In genomic region chr1:232577809-232578208, GRCh38 we compare ENCODE assay signal across 20 cellular contexts. TPM values are rescaled to one million over a fixed set of nuclear protein-coding genes. Genes with fewer than 3 reads are reported as not detected.
DNase-seq lines count a peak whose midpoint lies in the region; ATAC-seq and TF ChIP-seq lines count a peak whose summit lies in the region.
"Had no signal": no experiment of that assay in that cellular context is flagged by ENCODE, and none has a peak within 500 bp of the region (broad histone marks: within the 10 kb centered on the region; RNA-seq: fewer than 3 reads in every experiment).

No MANE protein-coding gene starts in this region.

- H3K4me2 ChIP-seq in MM.1S (ENCODE audit: low read depth, low read length): peak overlapping the region; percentile 40; the same call in 1 of the 2 replicates

- peaks cover 14% of the 10 kb centered on the region for H3F3A ChIP-seq in MM.1S (ENCODE audit: insufficient read depth, low read length)

- TF ChIP-seq POLR2A in Peyer's patch (IDR thresholded peaks at IDR 0.05): no peak

- no peak for DNase-seq in heart right ventricle
- DNase-seq in right cardiac atrium: no peak
- DNase-seq in MM.1S: peak; percentile 33
- no peak for DNase-seq in glutamatergic neuron
- DNase-seq in upper lobe of right lung: no peak
- no peak for DNase-seq in H7
- DNase-seq in SHP77 treated with DMSO at 0.1 percent for 48 hours (lab: John Stamatoyannopoulos, UW): no peak
- DNase-seq in Peyer's patch: no peak
- DNase-seq: amygdala, DMS153, GF-D8, left colon, NCI-H2081 treated with DMSO at 0.1 percent for 48 hours, NCI-H82, nephron progenitor cell, SIG-M5 had no signal

- H3K36me3 ChIP-seq in heart right ventricle (no peaks in the 10 kb centered on the region), MM.1S (replicated peaks; ENCODE audit: insufficient read depth, low read length) (no peaks in the 10 kb centered on the region), upper lobe of right lung (no peaks in the 10 kb centered on the region), H7 (replicated peaks; ENCODE audit: control insufficient read depth, insufficient read depth, low read length) (no peaks in the 10 kb centered on the region), Peyer's patch (no peaks in the 10 kb centered on the region)
- H3K36me3 ChIP-seq: cardiac muscle cell, prostate gland, vagina had no signal

- no peaks in the 10 kb centered on the region for H3K9me3 ChIP-seq in heart right ventricle
- no peaks in the 10 kb centered on the region for H3K9me3 ChIP-seq in right cardiac atrium (ENCODE audit: control insufficient read depth, low read length)
- H3K9me3 ChIP-seq in MM.1S (replicated peaks; ENCODE audit: insufficient read depth, low read length): no peaks in the 10 kb centered on the region
- H3K9me3 ChIP-seq in upper lobe of right lung: no peaks in the 10 kb centered on the region
- H3K9me3 ChIP-seq in Peyer's patch: no peaks in the 10 kb centered on the region
- H3K9me3 ChIP-seq: prostate gland, vagina had no signal

- H2AFZ ChIP-seq in MM.1S (ENCODE audit: low read length): no peak overlapping the region

- H4K20me1 ChIP-seq in MM.1S (ENCODE audit: insufficient read depth, low read length): no peaks in the 10 kb centered on the region

- H3K36me3 Mint-ChIP-seq in glutamatergic neuron (ENCODE audit: unreplicated experiment): no peaks in the 10 kb centered on the region

- intact Hi-C loops in heart right ventricle (cut with DNase I): loop anchor here in 3 of 10 donors (5.0 to 10.0 kb wide), 2 partner anchors 39 to 47 kb away; no protein-coding TSS in a partner anchor
- intact Hi-C loops in right cardiac atrium (cut with DNase I): no loop called here
- intact Hi-C loops in upper lobe of right lung (cut with DNase I): no loop called here

- peak overlapping the region; percentile 50 for H3K4me3 Mint-ChIP-seq in glutamatergic neuron (ENCODE audit: unreplicated experiment)
- H3K4me3 Mint-ChIP-seq: nephron progenitor cell had no signal

- peaks cover 2% of the 10 kb centered on the region for H3K27me3 Mint-ChIP-seq in glutamatergic neuron (ENCODE audit: unreplicated experiment)

- peaks cover 52% of the 10 kb centered on the region for H3K4me1 Mint-ChIP-seq in glutamatergic neuron (ENCODE audit: low read depth, unreplicated experiment)

- H3K79me2 ChIP-seq in MM.1S (ENCODE audit: low read length): no peaks in the 10 kb centered on the region

- H3K4me1 ChIP-seq in heart right ventricle: peaks cover 0 to 95% (median 64%) of the 10 kb centered on the region in 9 donors
- H3K4me1 ChIP-seq in right cardiac atrium (ENCODE audit: control insufficient read depth, insufficient read depth, low read length): peaks cover 16% of the 10 kb centered on the region
- H3K4me1 ChIP-seq in MM.1S (ENCODE audit: low read length): peaks cover 23% of the 10 kb centered on the region
- H3K4me1 ChIP-seq in upper lobe of right lung: peaks cover 39% of the 10 kb centered on the region
- H3K4me1 ChIP-seq in Peyer's patch: no peaks in the 10 kb centered on the region
- H3K4me1 ChIP-seq: prostate gland, vagina had no signal

- ATAC-seq in heart right ventricle: no peak
- no peak for ATAC-seq in right cardiac atrium
- no peak for ATAC-seq in upper lobe of right lung
- ATAC-seq: HepG2, left colon had no signal

- TF ChIP-seq CTCF in heart right ventricle (IDR thresholded peaks at IDR 0.05): no peak
- no peak for TF ChIP-seq CTCF in MM.1S (IDR thresholded peaks at IDR 0.05; ENCODE audit: low read length)
- TF ChIP-seq CTCF in glutamatergic neuron (IDR thresholded peaks at IDR 0.05; ENCODE audit: partially characterized antibody, unreplicated experiment): no peak
- TF ChIP-seq CTCF in upper lobe of right lung (IDR thresholded peaks at IDR 0.05): no peak
- no peak for TF ChIP-seq CTCF in Peyer's patch (IDR thresholded peaks at IDR 0.05)

- peaks cover 8% of the 10 kb centered on the region for H3K9me3 Mint-ChIP-seq in glutamatergic neuron (ENCODE audit: unreplicated experiment)
- H3K9me3 Mint-ChIP-seq: nephron progenitor cell had no signal

- H3K9ac ChIP-seq in MM.1S (ENCODE audit: low read length): no peak overlapping the region

- no peaks in the 10 kb centered on the region for H3K9me2 ChIP-seq in MM.1S (replicated peaks; ENCODE audit: insufficient read depth, low read length)

- H3K4me3 ChIP-seq in heart right ventricle: no peak overlapping the region
- H3K4me3 ChIP-seq in right cardiac atrium (ENCODE audit: low read length): no peak overlapping the region
- H3K4me3 ChIP-seq in MM.1S (ENCODE audit: low read length): no peak overlapping the region
- H3K4me3 ChIP-seq in upper lobe of right lung: no peak overlapping the region
- H3K4me3 ChIP-seq in H7 (ENCODE audit: insufficient read depth, low read depth, low read length): no peak overlapping the region
- no peak overlapping the region for H3K4me3 ChIP-seq in Peyer's patch
- H3K4me3 ChIP-seq: cardiac muscle cell, prostate gland, vagina had no signal

- H3K27ac ChIP-seq in heart right ventricle: peak overlapping the region in 7 of 10 donors; percentile 42 to 82 (median 64)
- no peak overlapping the region for H3K27ac ChIP-seq in right cardiac atrium (ENCODE audit: low read length)
- H3K27ac ChIP-seq in MM.1S (ENCODE audit: low read length): no peak overlapping the region
- peak overlapping the region; percentile 65 for H3K27ac ChIP-seq in upper lobe of right lung
- H3K27ac ChIP-seq in Peyer's patch: no peak overlapping the region
- H3K27ac ChIP-seq: cardiac muscle cell, prostate gland, vagina had no signal

- H3K27me3 ChIP-seq in heart right ventricle: no peaks in the 10 kb centered on the region
- H3K27me3 ChIP-seq in right cardiac atrium (ENCODE audit: control insufficient read depth, insufficient read depth): no peaks in the 10 kb centered on the region
- H3K27me3 ChIP-seq in MM.1S (replicated peaks; ENCODE audit: insufficient read depth, low read length): no peaks in the 10 kb centered on the region
- H3K27me3 ChIP-seq in upper lobe of right lung: no peaks in the 10 kb centered on the region
- no peaks in the 10 kb centered on the region for H3K27me3 ChIP-seq in H7 (ENCODE audit: control insufficient read depth, insufficient read depth, low read length)
- no peaks in the 10 kb centered on the region for H3K27me3 ChIP-seq in Peyer's patch
- H3K27me3 ChIP-seq: cardiac muscle cell, vagina had no signal

- WGBS in heart right ventricle, 2 donors: 79 to 82% methylated on average over 2 of the region's 2 CpGs
- 69% methylated on average over 2 of the region's 2 CpGs for WGBS in right cardiac atrium

- peak overlapping the region; percentile 17 for H3K27ac Mint-ChIP-seq in glutamatergic neuron (ENCODE audit: unreplicated experiment)
- H3K27ac Mint-ChIP-seq: nephron progenitor cell had no signal

RNA-seq across cellular contexts. Expression of gene SIPA1L2, which starts 52.1 kb away (rescaled TPM):
- total RNA-seq in heart right ventricle: 100 to 1,000 TPM in 5 of 10 donors, 10 to 100 TPM in 5; 64.9 to 141 (median 101) TPM
- polyA plus RNA-seq in heart right ventricle: 10 to 100 TPM; 20.3 to 39.3 TPM
- total RNA-seq in right cardiac atrium: 100 to 1,000 TPM in 3 of 4 donors, 10 to 100 TPM in 1; 90.2 to 117 (median 107) TPM
- polyA plus RNA-seq in right cardiac atrium: 32.7 TPM
- total RNA-seq in glutamatergic neuron (ENCODE audit: unreplicated experiment): 177 TPM
- 38.3 TPM for total RNA-seq in upper lobe of right lung
- total RNA-seq in H7 (2014; rRNA removed; shearing (Covaris generic)): 43.4 and 45.6 TPM in 2 replicates
- 10 to 100 TPM; 38.0 to 72.4 (median 44.6) TPM for total RNA-seq in Peyer's patch
- total RNA-seq: HepG2 had no signal

Comparison
In these comparisons a context has a peak if more than half of its experiments do, and no peak if none do; other contexts are left out.
1. H3K27ac ChIP-seq: peak in heart right ventricle (7 of 10) and upper lobe of right lung (single experiment); none in right cardiac atrium (single experiment), MM.1S (single experiment) and Peyer's patch (0 of 4).